In the genomic region with DNA sequence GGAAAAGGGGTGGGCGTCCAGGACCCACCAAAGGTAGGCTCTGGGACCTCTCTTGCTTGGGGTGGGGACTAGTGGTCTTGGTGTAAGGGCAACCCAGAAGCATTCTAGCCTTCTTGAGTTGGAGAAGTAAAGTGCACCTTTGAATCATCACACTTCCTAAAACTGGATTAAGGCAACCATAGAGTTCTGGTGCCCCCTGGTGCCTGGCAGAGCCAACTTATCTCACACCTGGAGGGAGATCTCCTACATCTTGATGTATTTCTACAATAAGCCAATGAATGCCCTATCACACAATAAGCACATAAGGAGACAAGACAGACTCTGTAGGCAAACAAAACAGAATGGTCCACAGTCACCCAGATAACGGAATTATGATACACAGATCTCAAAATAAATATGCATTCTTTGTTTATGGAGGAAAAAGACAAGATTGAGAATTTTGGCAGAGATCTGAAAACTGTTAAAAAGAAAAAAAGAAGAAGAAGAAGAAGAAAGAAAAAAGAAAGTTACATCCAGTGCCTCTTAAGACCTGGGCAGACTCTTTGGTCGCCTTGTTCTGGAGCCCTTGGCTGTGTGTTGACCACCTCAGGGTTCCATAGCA, we compare ENCODE assay signal across 8 cellular contexts.
A peak's percentile ranks its signal among the peaks of the same experiment; 100 is the strongest.
DNase-seq lines count a peak whose midpoint lies in the region; ATAC-seq and TF ChIP-seq lines count a peak whose summit lies in the region.

No MANE protein-coding gene starts in this region.

- TF ChIP-seq CTCF in AG10803 (conservative IDR thresholded peaks at IDR 0.05; ENCODE audit: low read length) (peak; percentile 54), GM13976 (IDR thresholded peaks at IDR 0.05; ENCODE audit: borderline replicate concordance, control extremely low read depth, extremely low read depth, insufficient read depth, missing control alignments) (peak; percentile 23), glutamatergic neuron (IDR thresholded peaks at IDR 0.05; ENCODE audit: partially characterized antibody, unreplicated experiment) (no peak)

- in situ Hi-C loops in GM13976 (cut with MboI; ENCODE audit: low sequenced_read_pairs, unreplicated experiment): no loop called here

- CTCF ChIA-PET in activated CD4-positive, alpha-beta memory T cell treated with anti-CD3 and anti-CD28 coated beads for 36 hours (lab: Charles Lee): interaction anchor here (0.7 to 1.0 kb wide), 2 partner anchors 10 to 1282 kb away, joined by 3 read pairs; no protein-coding TSS in a partner anchor

- no peak overlapping the region for H3K27ac Mint-ChIP-seq in activated CD4-positive, alpha-beta memory T cell treated with anti-CD3 and anti-CD28 coated beads for 36 hours
- H3K27ac Mint-ChIP-seq in glutamatergic neuron (ENCODE audit: unreplicated experiment): no peak overlapping the region

- intact Hi-C loops in activated CD4-positive, alpha-beta memory T cell treated with anti-CD3 and anti-CD28 coated beads for 36 hours (cut with micrococcal nuclease): no loop called here

- H3K36me3 Mint-ChIP-seq in activated CD4-positive, alpha-beta memory T cell treated with anti-CD3 and anti-CD28 coated beads for 36 hours: peaks cover 5% of the 10 kb centered on the region
- H3K36me3 Mint-ChIP-seq in glutamatergic neuron (ENCODE audit: unreplicated experiment): peaks cover 10% of the 10 kb centered on the region

- DNase-seq in AG10803 (ENCODE audit: low read depth) (peak; percentile 26), GM13976 (ENCODE audit: low spot score) (peak; percentile 39), NCI-H226 (peak; percentile 31), glutamatergic neuron (peak; percentile 58), globus pallidus (ENCODE audit: low spot score) (no peak)
- peak; percentile 67 for DNase-seq in activated CD4-positive, alpha-beta memory T cell treated with anti-CD3 and anti-CD28 coated beads for 36 hours
- peak; percentile 27 to 36 for DNase-seq in stimulated activated CD4-positive, alpha-beta T cell treated with anti-CD3 and anti-CD28 coated beads, Interleukin-2, amount 100 ng/mL, for 48 hours

- POLR2A ChIA-PET in activated CD4-positive, alpha-beta memory T cell treated with anti-CD3 and anti-CD28 coated beads for 36 hours (lab: Charles Lee): no interaction called here

- H3K4me3 Mint-ChIP-seq in activated CD4-positive, alpha-beta memory T cell treated with anti-CD3 and anti-CD28 coated beads for 36 hours: no peak overlapping the region
- H3K4me3 Mint-ChIP-seq in glutamatergic neuron (ENCODE audit: unreplicated experiment): no peak overlapping the region

- peaks cover 17% of the 10 kb centered on the region for H3K9me3 Mint-ChIP-seq in activated CD4-positive, alpha-beta memory T cell treated with anti-CD3 and anti-CD28 coated beads for 36 hours
- no peaks in the 10 kb centered on the region for H3K9me3 Mint-ChIP-seq in glutamatergic neuron (ENCODE audit: unreplicated experiment)

- no peak for ATAC-seq in HG03097 (IDR thresholded peaks at IDR 0.05; ENCODE audit: low FRiP score, unreplicated experiment)

- peaks cover 21% of the 10 kb centered on the region for H3K27me3 Mint-ChIP-seq in activated CD4-positive, alpha-beta memory T cell treated with anti-CD3 and anti-CD28 coated beads for 36 hours
- peaks cover 2% of the 10 kb centered on the region for H3K27me3 Mint-ChIP-seq in glutamatergic neuron (ENCODE audit: unreplicated experiment)

- no peak overlapping the region for H3K4me3 ChIP-seq in AG10803 (ENCODE audit: low read length)

- no peaks in the 10 kb centered on the region for H3K4me1 Mint-ChIP-seq in activated CD4-positive, alpha-beta memory T cell treated with anti-CD3 and anti-CD28 coated beads for 36 hours (ENCODE audit: low read depth)
- H3K4me1 Mint-ChIP-seq in glutamatergic neuron (ENCODE audit: low read depth, unreplicated experiment): no peaks in the 10 kb centered on the region
